ENCODE assay signal across 26 cellular contexts in the genomic region with DNA sequence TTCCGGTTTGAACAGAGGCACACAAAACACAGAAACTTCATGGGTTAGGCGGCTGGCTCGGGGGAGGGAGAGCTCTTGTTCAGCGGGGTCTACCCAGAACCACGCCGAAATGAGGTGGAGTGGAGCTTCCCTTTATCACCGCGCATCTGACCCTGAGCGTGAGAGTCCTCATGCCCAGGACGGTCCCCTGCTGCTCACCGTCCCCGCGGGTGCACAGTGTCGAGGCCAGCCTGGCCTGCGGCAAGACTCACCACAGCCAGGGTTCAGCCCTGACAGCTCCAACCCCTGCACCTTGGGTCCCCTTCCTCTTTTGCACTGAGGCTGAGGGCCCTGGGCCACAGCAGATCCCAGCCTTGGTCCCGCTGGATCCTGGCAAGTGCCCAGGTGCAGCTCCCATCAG.
"Had no signal": no experiment of that assay in that cellular context is flagged by ENCODE, and none has a peak within 500 bp of the region (broad histone marks: within the 10 kb centered on the region; RNA-seq: fewer than 3 reads in every experiment).

No MANE protein-coding gene starts in this region.

- H3K9me3 Mint-ChIP-seq: activated CD4-positive, alpha-beta memory T cell treated with anti-CD3 and anti-CD28 coated beads for 36 hours; activated naive CD4-positive, alpha-beta T cell treated with anti-CD3 and anti-CD28 coated beads for 36 hours; activated naive CD8-positive, alpha-beta T cell treated with anti-CD3 and anti-CD28 coated beads, Interleukin-2, amount 10 ng/mL, durations not matched to agents 7 days and 5 days; effector memory CD8-positive, alpha-beta T cell; memory B cell; stimulated activated naive CD8-positive, alpha-beta T cell treated with anti-CD3 and anti-CD28 coated beads, Interleukin-15, Interleukin-2, amounts not matched to agents 100 ng/mL and 50 ng/mL, for 24 hours; T-helper 1 cell treated with Interleukin-12 subunit alpha and Interleukin-12 subunit beta and Interleukin-4 antibody, amounts not matched to agents 30 μg/mL and 1 μg/mL, for 36 hours had no signal

- H3K27me3 ChIP-seq: colonic mucosa, gastrocnemius medialis, right atrium auricular region, thyroid gland had no signal

- H3K4me1 ChIP-seq: colonic mucosa, gastrocnemius medialis, prostate gland, right atrium auricular region, thyroid gland had no signal

- H3K36me3 ChIP-seq: colonic mucosa, gastrocnemius medialis, prostate gland, right atrium auricular region, thyroid gland had no signal

- H3K27ac Mint-ChIP-seq: activated CD4-positive, alpha-beta memory T cell treated with anti-CD3 and anti-CD28 coated beads for 36 hours; activated naive CD4-positive, alpha-beta T cell treated with anti-CD3 and anti-CD28 coated beads for 36 hours; activated naive CD8-positive, alpha-beta T cell treated with anti-CD3 and anti-CD28 coated beads, Interleukin-2, amount 10 ng/mL, durations not matched to agents 7 days and 5 days; effector memory CD8-positive, alpha-beta T cell; memory B cell; stimulated activated naive CD8-positive, alpha-beta T cell treated with anti-CD3 and anti-CD28 coated beads, Interleukin-15, Interleukin-2, amounts not matched to agents 100 ng/mL and 50 ng/mL, for 24 hours; T-helper 1 cell treated with Interleukin-12 subunit alpha and Interleukin-12 subunit beta and Interleukin-4 antibody, amounts not matched to agents 30 μg/mL and 1 μg/mL, for 36 hours had no signal

- H3K27ac ChIP-seq: colonic mucosa, dorsolateral prefrontal cortex, gastrocnemius medialis, prostate gland, right atrium auricular region, thyroid gland had no signal

- H3K9me3 ChIP-seq: colonic mucosa, gastrocnemius medialis, prostate gland, right atrium auricular region, thyroid gland had no signal

- H3K4me1 Mint-ChIP-seq: activated naive CD8-positive, alpha-beta T cell treated with anti-CD3 and anti-CD28 coated beads, Interleukin-2, amount 10 ng/mL, durations not matched to agents 7 days and 5 days; memory B cell had no signal

- H3K4me3 Mint-ChIP-seq: activated CD4-positive, alpha-beta memory T cell treated with anti-CD3 and anti-CD28 coated beads for 36 hours; activated naive CD4-positive, alpha-beta T cell treated with anti-CD3 and anti-CD28 coated beads for 36 hours; activated naive CD8-positive, alpha-beta T cell treated with anti-CD3 and anti-CD28 coated beads, Interleukin-2, amount 10 ng/mL, durations not matched to agents 7 days and 5 days; effector memory CD8-positive, alpha-beta T cell; memory B cell; stimulated activated naive CD8-positive, alpha-beta T cell treated with anti-CD3 and anti-CD28 coated beads, Interleukin-15, Interleukin-2, amounts not matched to agents 100 ng/mL and 50 ng/mL, for 24 hours; T-helper 1 cell treated with Interleukin-12 subunit alpha and Interleukin-12 subunit beta and Interleukin-4 antibody, amounts not matched to agents 30 μg/mL and 1 μg/mL, for 36 hours had no signal

- H3K36me3 Mint-ChIP-seq: activated CD4-positive, alpha-beta memory T cell treated with anti-CD3 and anti-CD28 coated beads for 36 hours; activated naive CD8-positive, alpha-beta T cell treated with anti-CD3 and anti-CD28 coated beads, Interleukin-2, amount 10 ng/mL, durations not matched to agents 7 days and 5 days; memory B cell had no signal

- ATAC-seq: effector memory CD8-positive, alpha-beta T cell; esophagus mucosa; gastrocnemius medialis; left cardiac atrium had no signal

- H3K4me3 ChIP-seq: colonic mucosa, dorsolateral prefrontal cortex, gastrocnemius medialis, prostate gland, right atrium auricular region, thyroid gland had no signal

- H3K27me3 Mint-ChIP-seq: activated CD4-positive, alpha-beta memory T cell treated with anti-CD3 and anti-CD28 coated beads for 36 hours; memory B cell had no signal

- DNase-seq: activated CD4-positive, alpha-beta memory T cell treated with anti-CD3 and anti-CD28 coated beads for 36 hours; activated CD4-positive, alpha-beta T cell treated with anti-CD3 and anti-CD28 coated beads for 48 hours; activated naive CD4-positive, alpha-beta T cell treated with anti-CD3 and anti-CD28 coated beads for 36 hours; activated naive CD8-positive, alpha-beta T cell treated with anti-CD3 and anti-CD28 coated beads, Interleukin-2, amount 10 ng/mL, durations not matched to agents 7 days and 5 days; activated T-cell treated with anti-CD3 and anti-CD28 coated beads, Interleukin-2, amount 50 U/mL, for 48 hours; amniotic stem cell; colonic mucosa; effector memory CD8-positive, alpha-beta T cell; gastrocnemius medialis; hypothalamus; left cardiac atrium; stimulated activated CD4-positive, alpha-beta T cell treated with anti-CD3 and anti-CD28 coated beads, Interleukin-12 subunit alpha, Interleukin-12 subunit beta, amount 100 ng/mL, for 4 hours; stimulated activated CD4-positive, alpha-beta T cell treated with anti-CD3 and anti-CD28 coated beads, Interleukin-4, amount 100 ng/mL, for 4 hours; substantia nigra; T1000; thyroid gland had no signal

- FAIRE-seq: bronchial epithelial cell, endothelial cell of umbilical vein, islet of Langerhans had no signal
